Comparison of ENCODE assay signal across 14 cellular contexts in genomic region chr6:166715065-166715464, GRCh38.
"Had no signal": no experiment of that assay in that cellular context is flagged by ENCODE, and none has a peak within 500 bp of the region (broad histone marks: within the 10 kb centered on the region; RNA-seq: fewer than 3 reads in every experiment).

No MANE protein-coding gene starts in this region.

- H3K4me3 Mint-ChIP-seq: activated CD4-positive, alpha-beta T cell treated with anti-CD3 and anti-CD28 coated beads, Interleukin-2, amount 10 ng/mL, durations not matched to agents 7 days and 5 days; activated naive CD4-positive, alpha-beta T cell treated with anti-CD3 and anti-CD28 coated beads, Interleukin-2, amount 10 ng/mL, durations not matched to agents 7 days and 5 days; activated T-helper 17 cell treated with anti-CD3 and anti-CD28 coated beads, Interleukin-2, amount 50 U/mL, for 72 hours; T-helper 1 cell treated with Interleukin-12 subunit alpha and Interleukin-12 subunit beta and Interleukin-4 antibody, amounts not matched to agents 30 μg/mL and 1 μg/mL, for 36 hours had no signal

- H3K27me3 ChIP-seq: gastroesophageal sphincter, tibial artery had no signal

- H3K27me3 Mint-ChIP-seq: activated T-helper 17 cell treated with anti-CD3 and anti-CD28 coated beads, Interleukin-2, amount 50 U/mL, for 72 hours had no signal

- ATAC-seq: activated T-helper 17 cell treated with anti-CD3 and anti-CD28 coated beads, Interleukin-2, amount 50 U/mL, for 72 hours; gastroesophageal sphincter; left colon had no signal

- H3K4me3 ChIP-seq: gastroesophageal sphincter, smooth muscle cell, tibial artery had no signal

- H3K36me3 Mint-ChIP-seq: activated naive CD4-positive, alpha-beta T cell treated with anti-CD3 and anti-CD28 coated beads, Interleukin-2, amount 10 ng/mL, durations not matched to agents 7 days and 5 days had no signal

- H3K4me1 Mint-ChIP-seq: activated CD4-positive, alpha-beta T cell treated with anti-CD3 and anti-CD28 coated beads, Interleukin-2, amount 10 ng/mL, durations not matched to agents 7 days and 5 days; activated naive CD4-positive, alpha-beta T cell treated with anti-CD3 and anti-CD28 coated beads, Interleukin-2, amount 10 ng/mL, durations not matched to agents 7 days and 5 days; activated T-helper 17 cell treated with anti-CD3 and anti-CD28 coated beads, Interleukin-2, amount 50 U/mL, for 72 hours had no signal

- H3K36me3 ChIP-seq: gastroesophageal sphincter, tibial artery had no signal

- H3K9me3 Mint-ChIP-seq: activated CD4-positive, alpha-beta T cell treated with anti-CD3 and anti-CD28 coated beads, Interleukin-2, amount 10 ng/mL, durations not matched to agents 7 days and 5 days had no signal

- H3K27ac Mint-ChIP-seq: activated CD4-positive, alpha-beta T cell treated with anti-CD3 and anti-CD28 coated beads, Interleukin-2, amount 10 ng/mL, durations not matched to agents 7 days and 5 days; activated naive CD4-positive, alpha-beta T cell treated with anti-CD3 and anti-CD28 coated beads, Interleukin-2, amount 10 ng/mL, durations not matched to agents 7 days and 5 days; activated T-helper 17 cell treated with anti-CD3 and anti-CD28 coated beads, Interleukin-2, amount 50 U/mL, for 72 hours; T-helper 1 cell treated with Interleukin-12 subunit alpha and Interleukin-12 subunit beta and Interleukin-4 antibody, amounts not matched to agents 30 μg/mL and 1 μg/mL, for 36 hours had no signal

- H3K27ac ChIP-seq: epithelial cell of prostate, tibial artery had no signal

- H3K4me2 ChIP-seq: smooth muscle cell had no signal

- DNase-seq: activated CD4-positive, alpha-beta T cell treated with anti-CD3 and anti-CD28 coated beads, Interleukin-2, amount 10 ng/mL, durations not matched to agents 7 days and 5 days; activated CD4-positive, CD25-positive, alpha-beta regulatory T cell; activated CD8-positive, alpha-beta memory T cell treated with anti-CD3 and anti-CD28 coated beads for 24 hours; activated naive CD4-positive, alpha-beta T cell treated with anti-CD3 and anti-CD28 coated beads, Interleukin-2, amount 10 ng/mL, durations not matched to agents 7 days and 5 days; central memory CD4-positive, alpha-beta T cell; effector memory CD4-positive, alpha-beta T cell; left colon; mesenchymal stem cell; tibial artery had no signal
